In the genomic region with DNA sequence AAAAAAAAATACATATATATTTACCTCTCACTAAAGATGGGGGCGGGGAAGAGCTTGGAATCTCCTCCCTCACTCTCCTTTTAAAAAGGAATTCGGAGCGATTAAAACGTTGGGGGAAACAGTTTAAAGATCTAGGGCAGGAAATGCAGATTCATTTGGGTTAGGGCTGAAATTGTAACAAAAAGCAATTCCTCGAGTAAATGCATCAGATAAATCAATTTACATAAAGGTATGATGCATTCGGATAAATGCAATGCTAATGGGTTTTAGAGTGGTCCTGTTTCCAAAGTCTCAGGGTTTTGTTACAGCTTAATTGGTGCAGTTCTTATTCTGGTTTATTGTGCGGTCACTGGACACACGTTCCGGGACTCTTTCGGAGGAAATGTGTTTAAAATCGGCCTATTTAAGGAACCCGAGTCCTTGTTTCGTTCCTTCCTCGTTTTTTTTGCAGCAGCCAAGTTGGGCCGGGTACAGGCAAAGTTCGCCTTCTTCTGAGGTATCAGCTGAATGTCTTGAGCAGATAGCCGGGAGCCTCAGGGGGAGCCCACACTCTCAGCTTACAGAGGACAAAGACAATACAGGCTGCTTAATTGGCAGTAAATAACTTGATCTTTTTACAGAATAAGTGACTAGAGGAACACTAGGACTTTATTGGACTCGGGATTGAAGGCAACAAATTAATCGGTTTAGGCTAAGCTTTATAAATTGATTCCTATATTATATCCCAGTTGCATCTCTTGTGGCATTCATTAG, we compare ENCODE assay signal across 8 cellular contexts. TPM values are rescaled to one million over a fixed set of nuclear protein-coding genes. Genes with fewer than 3 reads are reported as not detected.
DNase-seq lines count a peak whose midpoint lies in the region; TF ChIP-seq lines count a peak whose summit lies in the region.

No MANE protein-coding gene starts in this region.

- H3K27me3 ChIP-seq in adipocyte (replicated peaks; ENCODE audit: control insufficient read depth, insufficient read depth, low read length) (no peaks in the 10 kb centered on the region), left ventricle myocardium inferior (ENCODE audit: low read depth) (no peaks in the 10 kb centered on the region)

- H3K9me3 ChIP-seq in adipocyte (ENCODE audit: control insufficient read depth, low read length) (no peaks in the 10 kb centered on the region), left ventricle myocardium inferior (replicated peaks) (no peaks in the 10 kb centered on the region)

- DNase-seq in NCI-H2107 treated with DMSO at 0.1 percent for 48 hours (lab: John Stamatoyannopoulos, UW; ENCODE audit: unreplicated experiment) (peak; percentile 60), NCI-H2107 (lab: John Stamatoyannopoulos, UW) (no peak), NCI-H2029 (lab: John Stamatoyannopoulos, UW) (peak; percentile 46), adipocyte (ENCODE audit: low read depth) (peak; percentile 60), left ventricle myocardium inferior (no peak), posterior cingulate gyrus (peak in 6 of 10 donors; percentile 14 to 85 (median 42)), NCI-H187 treated with DMSO at 0.1 percent for 48 hours (lab: John Stamatoyannopoulos, UW) (no peak)
- no peak for DNase-seq in stimulated activated CD4-positive, alpha-beta T cell treated with anti-CD3 and anti-CD28 coated beads, Interleukin-4, amount 100 ng/mL, for 24 hours

- H3K27ac ChIP-seq in left ventricle myocardium inferior (replicated peaks) = peak overlapping the region; percentile 97

- H3K36me3 ChIP-seq in adipocyte (ENCODE audit: control insufficient read depth, insufficient read depth, low read length, severe bottlenecking) = peaks cover 22% of the 10 kb centered on the region
- peaks cover 2% of the 10 kb centered on the region for H3K36me3 ChIP-seq in left ventricle myocardium inferior

- intact Hi-C loops in left ventricle myocardium inferior (cut with micrococcal nuclease) (no loop called here), posterior cingulate gyrus (cut with DNase I) (no loop called here)

- H3K4me3 ChIP-seq in adipocyte (ENCODE audit: low read length) (peak overlapping the region; percentile 84), left ventricle myocardium inferior (peak overlapping the region; percentile 92)

- H3K4me1 ChIP-seq in adipocyte (ENCODE audit: control insufficient read depth, insufficient read depth, low read length) = peaks cover 33% of the 10 kb centered on the region
- H3K4me1 ChIP-seq in left ventricle myocardium inferior = peaks cover 73% of the 10 kb centered on the region

- peak overlapping the region; percentile 98 for H3K9ac ChIP-seq in adipocyte (ENCODE audit: low read length)

- no peak for TF ChIP-seq CTCF in left ventricle myocardium inferior (IDR thresholded peaks at IDR 0.05; ENCODE audit: borderline replicate concordance)

RNA-seq across cellular contexts. Expression of a gene that starts 1.7 kb away (rescaled TPM):
- total RNA-seq in left ventricle myocardium inferior = 35.1 TPM

Comparison
In these comparisons a context has a peak if more than half of its experiments do, and no peak if none do; other contexts are left out.
1. DNase-seq: peak in NCI-H2107 treated with DMSO at 0.1 percent for 48 hours (single experiment), NCI-H2029 (single experiment), adipocyte (single experiment) and posterior cingulate gyrus (6 of 10); none in NCI-H2107 (single experiment), left ventricle myocardium inferior (single experiment), NCI-H187 treated with DMSO at 0.1 percent for 48 hours (single experiment) and stimulated activated CD4-positive, alpha-beta T cell treated with anti-CD3 and anti-CD28 coated beads, Interleukin-4, amount 100 ng/mL, for 24 hours (single experiment).